13 cellular contexts compared by ENCODE assay signal in genomic region chr3:151445283-151446001, GRCh38. TPM values are rescaled to one million over a fixed set of nuclear protein-coding genes. Genes with fewer than 3 reads are reported as not detected.
A peak's percentile ranks its signal among the peaks of the same experiment; 100 is the strongest.
DNase-seq lines count a peak whose midpoint lies in the region; ATAC-seq, FAIRE-seq and TF ChIP-seq lines count a peak whose summit lies in the region.
"Had no signal": no experiment of that assay in that cellular context is flagged by ENCODE, and none has a peak within 500 bp of the region (broad histone marks: within the 10 kb centered on the region; RNA-seq: fewer than 3 reads in every experiment).

No MANE protein-coding gene starts in this region.

- H3K4me1 Mint-ChIP-seq in CD14-positive monocyte = peaks cover 17% of the 10 kb centered on the region
- H3K4me1 Mint-ChIP-seq in astrocyte (ENCODE audit: low read depth, unreplicated experiment) = peaks cover 11% of the 10 kb centered on the region
- H3K4me1 Mint-ChIP-seq: activated T-helper 17 cell treated with anti-CD3 and anti-CD28 coated beads, Interleukin-2, amount 50 U/mL, for 72 hours had no signal

- H3K36me3 ChIP-seq in astrocyte (ENCODE audit: insufficient read depth, low read length) = no peaks in the 10 kb centered on the region
- H3K36me3 ChIP-seq: neutrophil had no signal

- H3K4me3 Mint-ChIP-seq in CD14-positive monocyte = peak overlapping the region in 1 of 2 donors; percentile 27
- H3K4me3 Mint-ChIP-seq in astrocyte (ENCODE audit: unreplicated experiment) = no peak overlapping the region
- H3K4me3 Mint-ChIP-seq: activated T-helper 17 cell treated with anti-CD3 and anti-CD28 coated beads, Interleukin-2, amount 50 U/mL, for 72 hours had no signal

- no peak overlapping the region for H3K4me2 ChIP-seq in astrocyte (ENCODE audit: low read length)

- H3K79me2 ChIP-seq in astrocyte (ENCODE audit: insufficient read depth, low read length) = no peaks in the 10 kb centered on the region

- H3K9me3 Mint-ChIP-seq in CD14-positive monocyte (peaks cover 0 to 8% (median 3%) of the 10 kb centered on the region in 7 donors), astrocyte (ENCODE audit: unreplicated experiment) (no peaks in the 10 kb centered on the region)
- H3K9me3 Mint-ChIP-seq: activated T-helper 17 cell treated with anti-CD3 and anti-CD28 coated beads, Interleukin-2, amount 50 U/mL, for 72 hours had no signal

- DNase-seq in CD14-positive monocyte (ENCODE audit: low spot score) (peak; percentile 69), LHCN-M2 (ENCODE audit: low read depth) (peak; percentile 80), astrocyte (ENCODE audit: low read depth) (peak; percentile 91), iris pigment epithelial cell (ENCODE audit: low read depth) (peak; percentile 61), NCI-H1694 treated with DMSO at 0.1 percent for 48 hours (lab: John Stamatoyannopoulos, UW) (no peak)
- no peak for DNase-seq in stimulated activated naive CD4-positive, alpha-beta T cell (lab: John Stamatoyannopoulos, UW)
- DNase-seq: NCI-H526 treated with DMSO at 0.1 percent for 48 hours had no signal

- H3K4me1 ChIP-seq in astrocyte (ENCODE audit: insufficient read depth, low read length) = no peaks in the 10 kb centered on the region

- H3K27ac ChIP-seq in astrocyte (ENCODE audit: low read depth, low read length) = no peak overlapping the region
- H3K27ac ChIP-seq: neutrophil had no signal

- no peak overlapping the region for H2AFZ ChIP-seq in astrocyte (ENCODE audit: low read depth, low read length)

- ATAC-seq in GM21619 (IDR thresholded peaks at IDR 0.05; ENCODE audit: unreplicated experiment) = no peak
- ATAC-seq in GM18867 (IDR thresholded peaks at IDR 0.05; ENCODE audit: unreplicated experiment) = no peak
- ATAC-seq: activated T-helper 17 cell treated with anti-CD3 and anti-CD28 coated beads, Interleukin-2, amount 50 U/mL, for 72 hours had no signal

- H4K20me1 ChIP-seq in astrocyte (ENCODE audit: insufficient read depth, low read length) = no peaks in the 10 kb centered on the region

- H3K4me3 ChIP-seq in astrocyte (ENCODE audit: insufficient read depth, low read depth, low read length) = no peak overlapping the region

- FAIRE-seq in astrocyte (lab: Jason Lieb, UNC) = peak; percentile 58
- FAIRE-seq: H1, TTC549 had no signal

- H3K9ac ChIP-seq in astrocyte (ENCODE audit: low read length) = no peak overlapping the region

- H3K27me3 Mint-ChIP-seq in CD14-positive monocyte (ENCODE audit: low read depth in 3 of 3) = peaks cover 0 to 2% (median 2%) of the 10 kb centered on the region in 3 donors
- no peaks in the 10 kb centered on the region for H3K27me3 Mint-ChIP-seq in astrocyte (ENCODE audit: low read depth, unreplicated experiment)

- peaks cover 5% of the 10 kb centered on the region for H3K27me3 ChIP-seq in astrocyte (ENCODE audit: insufficient read depth, low read length)
- H3K27me3 ChIP-seq: neutrophil had no signal

- H3K36me3 Mint-ChIP-seq in CD14-positive monocyte = no peaks in the 10 kb centered on the region
- no peaks in the 10 kb centered on the region for H3K36me3 Mint-ChIP-seq in astrocyte (ENCODE audit: low read depth, unreplicated experiment)

- no peaks in the 10 kb centered on the region for H3K9me3 ChIP-seq in astrocyte (ENCODE audit: insufficient read depth, low read depth, low read length)
- H3K9me3 ChIP-seq: neutrophil had no signal

- TF ChIP-seq CTCF in CD14-positive monocyte (IDR thresholded peaks at IDR 0.05) (no peak), astrocyte (IDR thresholded peaks at IDR 0.05; ENCODE audit: insufficient read depth, low read depth, low read length) (no peak)

- intact Hi-C loops in CD14-positive monocyte (cut with micrococcal nuclease) = loop anchor here in 1 of 2 donors (10.0 kb wide), 2 partner anchors 389 to 469 kb away; no protein-coding TSS in a partner anchor

- H3K27ac Mint-ChIP-seq in CD14-positive monocyte (peak overlapping the region in 6 of 7 donors; percentile 1 to 83 (median 28)), astrocyte (ENCODE audit: unreplicated experiment) (no peak overlapping the region)
- H3K27ac Mint-ChIP-seq: activated T-helper 17 cell treated with anti-CD3 and anti-CD28 coated beads, Interleukin-2, amount 50 U/mL, for 72 hours had no signal

RNA-seq across cellular contexts. Expression of gene IGSF10, which starts 15.4 kb away (rescaled TPM):
- under 1 TPM in 1 of 2 donors, not detected in 1; 0.05 TPM for polyA plus RNA-seq in CD14-positive monocyte
- total RNA-seq in LHCN-M2 (2014; rRNA removed) (under 0.01 and 0.32 TPM in 2 replicates), astrocyte (0.43 and 0.84 TPM in 2 replicates)
- 0.01 TPM for polyA plus RNA-seq in LHCN-M2 (2012)

Comparison
In these comparisons a context has a peak if more than half of its experiments do, and no peak if none do; other contexts are left out.
1. DNase-seq: peak in CD14-positive monocyte (single experiment), LHCN-M2 (single experiment), astrocyte (single experiment) and iris pigment epithelial cell (single experiment); none in stimulated activated naive CD4-positive, alpha-beta T cell (0 of 6) and NCI-H1694 treated with DMSO at 0.1 percent for 48 hours (single experiment).